In genomic region chr9:131732636-131733340, GRCh38 we compare ENCODE assay signal across 8 cellular contexts. TPM values are rescaled to one million over a fixed set of nuclear protein-coding genes. Genes with fewer than 3 reads are reported as not detected.
DNase-seq lines count a peak whose midpoint lies in the region; ATAC-seq, FAIRE-seq and TF ChIP-seq lines count a peak whose summit lies in the region.

No MANE protein-coding gene starts in this region.

- H3K4me3 ChIP-seq in PC-9 (no peak overlapping the region), small intestine (ENCODE audit: low read depth in 1 of 2, low read length in 2 of 2) (no peak overlapping the region), uterus (no peak overlapping the region), ovary (no peak overlapping the region)

- no peak overlapping the region for H2AFZ ChIP-seq in PC-9

- no peak for TF ChIP-seq EP300 in ovary (IDR thresholded peaks at IDR 0.05)

- intact Hi-C loops in PC-9 (cut with micrococcal nuclease; ENCODE audit: unreplicated experiment) (loop anchor here (1.0 to 2.0 kb wide), 4 partner anchors 18 to 137 kb away; no protein-coding TSS in a partner anchor), uterus (cut with DNase I; ENCODE audit: low total_unique reads) (no loop called here), ovary (cut with DNase I) (loop anchor here in 1 of 4 donors (10.0 kb wide), 1 partner anchor 198 kb away; the partner anchor contains the start of gene UCK1)

- H3K27me3 ChIP-seq in PC-9 (ENCODE audit: insufficient read depth, low read depth) (no peaks in the 10 kb centered on the region), small intestine (ENCODE audit: control insufficient read depth in 2 of 2, insufficient read depth in 2 of 2, low read length in 2 of 2) (no peaks in the 10 kb centered on the region), uterus (no peaks in the 10 kb centered on the region), ovary (no peaks in the 10 kb centered on the region)

- H3K4me2 ChIP-seq in PC-9 = peak overlapping the region; percentile 46

- CTCF ChIA-PET in PC-9 (lab: Charles Lee) = interaction anchor here (0.7 to 1.4 kb wide), 2 partner anchors 13 to 548 kb away, joined by 6 to 10 read pairs; no protein-coding TSS in a partner anchor

- peaks cover 35% of the 10 kb centered on the region for H3F3A ChIP-seq in PC-9 (ENCODE audit: insufficient read depth, low read depth)

- peaks cover 53% of the 10 kb centered on the region for H3K79me2 ChIP-seq in PC-9 (ENCODE audit: low read depth)

- H4K20me1 ChIP-seq in PC-9 (ENCODE audit: insufficient read depth) = peaks cover 16% of the 10 kb centered on the region

- POLR2A ChIA-PET in PC-9 (lab: Charles Lee; ENCODE audit: unreplicated experiment) = interaction anchor here (0.7 to 1.5 kb wide), 2 partner anchors 21 to 74 kb away, joined by 4 to 8 read pairs; no protein-coding TSS in a partner anchor

- no peak for TF ChIP-seq POLR2A in uterus (IDR thresholded peaks at IDR 0.05)
- no peak for TF ChIP-seq POLR2A in ovary (IDR thresholded peaks at IDR 0.05)

- WGBS in small intestine, 3 donors = 59 to 75% (median 67%) methylated on average over 13 of the region's 13 CpGs
- WGBS in ovary, 3 donors = 83 to 88% (median 83%) methylated on average over 13 of the region's 13 CpGs

- TF ChIP-seq CTCF in PC-9 (conservative IDR thresholded peaks at IDR 0.05) = no peak
- no peak for TF ChIP-seq CTCF in uterus (IDR thresholded peaks at IDR 0.05)
- no peak for TF ChIP-seq CTCF in ovary (IDR thresholded peaks at IDR 0.05)

- H3K9me3 ChIP-seq in PC-9 (ENCODE audit: insufficient read depth, low read depth) (no peaks in the 10 kb centered on the region), small intestine (ENCODE audit: control insufficient read depth, low read depth) (no peaks in the 10 kb centered on the region), uterus (no peaks in the 10 kb centered on the region), ovary (no peaks in the 10 kb centered on the region)

- FAIRE-seq in small intestine (lab: Jason Lieb, UNC) = no peak

- H3K9me2 ChIP-seq in PC-9 (ENCODE audit: insufficient read depth) = no peaks in the 10 kb centered on the region

- BruUV-seq in PC-9 (replicated peaks; lab: Mats Ljungman, UMichigan) = no TSS peak

- H3K4me1 ChIP-seq in PC-9 (replicated peaks; ENCODE audit: insufficient read depth) = peaks cover 59% of the 10 kb centered on the region
- peaks cover 25 to 47% of the 10 kb centered on the region in 2 donors for H3K4me1 ChIP-seq in small intestine (ENCODE audit: control insufficient read depth in 2 of 2, insufficient read depth in 1 of 2, low read depth in 1 of 2, low read length in 1 of 2)
- H3K4me1 ChIP-seq in uterus = no peaks in the 10 kb centered on the region
- H3K4me1 ChIP-seq in ovary (ENCODE audit: insufficient read depth) = peaks cover 13% of the 10 kb centered on the region

- ATAC-seq in GM19467 (IDR thresholded peaks at IDR 0.05; ENCODE audit: unreplicated experiment) = peak; percentile 32

- H3K36me3 ChIP-seq in PC-9 (ENCODE audit: low read depth) (no peaks in the 10 kb centered on the region), small intestine (ENCODE audit: control insufficient read depth in 2 of 2, insufficient read depth in 2 of 2, low read length in 2 of 2) (no peaks in the 10 kb centered on the region), uterus (no peaks in the 10 kb centered on the region), ovary (no peaks in the 10 kb centered on the region)

- DNase-seq in PC-9 (no peak), small intestine (peak; percentile 55), uterus (no peak), hepatic stellate cell (ENCODE audit: low spot score) (no peak), ovary (no peak), DMS 273 (lab: John Stamatoyannopoulos, UW; ENCODE audit: unreplicated experiment) (no peak)
- peak; percentile 40 for DNase-seq in effector CD4-positive, alpha-beta T cell

- H3K27ac ChIP-seq in PC-9 (peak overlapping the region; percentile 41), small intestine (ENCODE audit: low read depth in 1 of 2, low read length in 1 of 2) (peak overlapping the region; percentile 16 to 85), uterus (no peak overlapping the region), ovary (no peak overlapping the region)

RNA-seq across cellular contexts. Expression of gene RAPGEF1, which starts 7.1 kb away (rescaled TPM):
- total RNA-seq in PC-9 (2021) = 66.5 and 76.0 TPM in 2 replicates
- polyA plus RNA-seq in small intestine = 10 to 100 TPM; 15.4 to 24.6 (median 17.9) TPM
- 10 to 100 TPM; 13.1 to 73.7 (median 26.2) TPM for total RNA-seq in uterus
- total RNA-seq in ovary = 10 to 100 TPM; 17.0 to 64.4 (median 37.2) TPM
- 10 to 100 TPM; 23.6 to 33.8 TPM for polyA plus RNA-seq in ovary

Comparison
In these comparisons a context has a peak if more than half of its experiments do, and no peak if none do; other contexts are left out.
1. DNase-seq: peak in effector CD4-positive, alpha-beta T cell (single experiment) and small intestine (single experiment); none in PC-9 (0 of 2), uterus (0 of 2), hepatic stellate cell (single experiment), ovary (0 of 5) and DMS 273 (single experiment).
2. H3K27ac ChIP-seq: peak in PC-9 (single experiment) and small intestine (2 of 2); none in uterus (0 of 2) and ovary (0 of 2).